8 cellular contexts compared by ENCODE assay signal in the genomic region with DNA sequence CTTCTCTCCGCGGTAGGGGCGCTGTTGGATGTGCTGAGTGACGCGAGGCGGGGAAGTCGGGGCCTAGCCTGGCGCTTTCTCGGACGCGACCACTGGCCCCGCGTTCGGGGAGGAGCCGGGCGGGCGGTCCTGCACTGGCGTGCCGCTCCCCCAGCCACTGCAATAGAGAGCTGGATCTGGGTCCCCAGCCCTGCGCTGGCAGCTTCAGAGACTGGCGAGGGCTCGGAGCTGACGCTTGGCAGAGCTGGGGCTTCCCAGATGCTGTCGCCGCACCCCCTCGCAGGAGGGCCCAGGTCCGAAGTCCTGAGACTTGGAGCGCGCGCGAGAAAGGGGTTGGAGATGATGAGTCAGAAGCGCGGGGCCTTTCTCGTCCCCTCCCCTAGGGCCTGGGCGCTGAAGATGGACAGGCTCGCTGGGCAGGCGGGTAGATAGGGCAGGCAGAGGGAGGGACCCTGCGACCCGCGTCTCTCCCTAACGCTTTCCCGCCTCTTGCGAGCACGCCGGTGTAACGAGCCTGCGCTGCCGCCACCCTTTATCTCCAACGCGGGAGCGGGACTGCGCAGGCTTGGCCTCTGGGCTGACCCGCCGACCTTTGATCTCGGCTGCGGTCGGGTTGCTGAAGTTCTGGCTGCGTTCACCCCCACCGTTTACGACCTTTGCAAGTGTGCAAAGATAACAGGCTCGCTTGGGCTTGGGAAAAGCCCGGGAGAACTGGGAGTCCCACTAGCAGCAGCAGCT. TPM values are rescaled to one million over a fixed set of nuclear protein-coding genes. Genes with fewer than 3 reads are reported as not detected.
DNase-seq lines count a peak whose midpoint lies in the region; ATAC-seq and TF ChIP-seq lines count a peak whose summit lies in the region.

No MANE protein-coding gene starts in this region.

- H3K36me3 ChIP-seq in breast epithelium (no peaks in the 10 kb centered on the region), iPS-20b (ENCODE audit: insufficient read depth, low read depth, low read length) (no peaks in the 10 kb centered on the region)

- POLR2A ChIA-PET in AG04450 (lab: Yijun Ruan, JAX): interaction anchor here (1.1 to 2.7 kb wide), 8 partner anchors 8 to 133 kb away, joined by 3 to 24 read pairs (median 8); a partner anchor contains a TSS

- peak; percentile 75 for TF ChIP-seq POLR2A in breast epithelium (IDR thresholded peaks at IDR 0.05)

- H3K27ac ChIP-seq in AG04450 (ENCODE audit: low read depth, low read length): peak overlapping the region; percentile 98
- H3K27ac ChIP-seq in VCaP: peak overlapping the region; percentile 97
- H3K27ac ChIP-seq in breast epithelium: peak overlapping the region; percentile 98 to 99
- H3K27ac ChIP-seq in iPS-20b (ENCODE audit: low read length): peak overlapping the region; percentile 89
- H3K27ac ChIP-seq in skin epidermis: peak overlapping the region; percentile 94 to 100 (median 99)

- H3K27me3 ChIP-seq in AG04450 (ENCODE audit: control insufficient read depth, insufficient read depth, low read length): peaks cover 6% of the 10 kb centered on the region
- H3K27me3 ChIP-seq in breast epithelium: no peaks in the 10 kb centered on the region
- no peaks in the 10 kb centered on the region for H3K27me3 ChIP-seq in iPS-20b (ENCODE audit: insufficient read depth, low read length)

- intact Hi-C loops in breast epithelium (cut with DNase I; ENCODE audit: low total_unique reads): no loop called here

- H3K4me1 ChIP-seq in breast epithelium (peaks cover 8 to 22% of the 10 kb centered on the region in 2 donors), iPS-20b (ENCODE audit: insufficient read depth, low read length) (peaks cover 37% of the 10 kb centered on the region)

- DNase-seq in AG04450 (ENCODE audit: low read depth, low spot score) (peak; percentile 90), NCI-H2171 treated with DMSO at 0.1 percent for 48 hours (lab: John Stamatoyannopoulos, UW) (peak; percentile 100), breast epithelium (ENCODE audit: low spot score in 2 of 2) (peak; percentile 95 to 97)

- H3K9ac ChIP-seq in iPS-20b (ENCODE audit: low read depth, low read length): peak overlapping the region; percentile 100

- TF ChIP-seq CTCF in AG04450 (IDR thresholded peaks at IDR 0.05; ENCODE audit: low read depth, low read length) (peak; percentile 84), VCaP (conservative IDR thresholded peaks at IDR 0.05) (peak; percentile 82; the same call in 1 of the 2 replicates), breast epithelium (IDR thresholded peaks at IDR 0.05) (peak; percentile 80 to 95 (median 93))

- ATAC-seq in GM18870 (IDR thresholded peaks at IDR 0.05; ENCODE audit: unreplicated experiment) (peak; percentile 86), HG03108 (IDR thresholded peaks at IDR 0.05; ENCODE audit: unreplicated experiment) (peak; percentile 91)

- H3K9me3 ChIP-seq in AG04450 (ENCODE audit: control insufficient read depth, insufficient read depth, low read length) (no peaks in the 10 kb centered on the region; the same call in 1 of the 2 replicates), breast epithelium (no peaks in the 10 kb centered on the region), iPS-20b (ENCODE audit: insufficient read depth, low read depth, low read length) (no peaks in the 10 kb centered on the region)

- H3K4me3 ChIP-seq in AG04450 (ENCODE audit: low read depth, low read length) (peak overlapping the region; percentile 75), breast epithelium (peak overlapping the region; percentile 64 to 86 (median 73)), iPS-20b (ENCODE audit: low read length) (peak overlapping the region; percentile 90), skin epidermis (peak overlapping the region; percentile 63 to 75 (median 66))

- CTCF ChIA-PET in AG04450 (lab: Charles Lee): interaction anchor here (0.6 to 9.6 kb wide), 34 partner anchors 10 to 763 kb away, joined by 3 to 310 read pairs (median 7); a partner anchor contains a TSS

RNA-seq across cellular contexts. Expression of a gene that starts 3.0 kb away (rescaled TPM):
- polyA plus RNA-seq in AG04450 (2011; rRNA removed): 0.21 TPM in 2 replicates
- polyA minus RNA-seq in AG04450 (2011; rRNA and poly(A)+ RNA removed): not detected in 2 replicates
- 1 to 10 TPM in 1 of 3 donors, under 1 TPM in 2; 0.44 to 1.3 (median 0.98) TPM for total RNA-seq in breast epithelium

RNA-seq across cellular contexts. Expression of a gene that starts 5.4 kb away (rescaled TPM):
- 3.9 and 4.8 TPM in 2 replicates for polyA plus RNA-seq in AG04450 (2011; rRNA removed)
- 2.0 and 5.7 TPM in 2 replicates for polyA minus RNA-seq in AG04450 (2011; rRNA and poly(A)+ RNA removed)
- total RNA-seq in breast epithelium: 10 to 100 TPM; 32.4 to 62.2 (median 32.8) TPM

RNA-seq across cellular contexts. Expression of a gene that starts 33.8 kb away (rescaled TPM):
- 40.7 and 52.2 TPM in 2 replicates for polyA plus RNA-seq in AG04450 (2011; rRNA removed)
- 58.3 and 66.3 TPM in 2 replicates for polyA minus RNA-seq in AG04450 (2011; rRNA and poly(A)+ RNA removed)
- 10 to 100 TPM; 33.7 to 51.4 (median 40.6) TPM for total RNA-seq in breast epithelium

RNA-seq across cellular contexts. Expression of a gene that starts 46.3 kb away (rescaled TPM):
- polyA plus RNA-seq in AG04450 (2011; rRNA removed): not detected in 2 replicates
- not detected in 2 replicates for polyA minus RNA-seq in AG04450 (2011; rRNA and poly(A)+ RNA removed)
- not detected for total RNA-seq in breast epithelium

RNA-seq across cellular contexts. Expression of a gene that starts 52.0 kb away (rescaled TPM):
- polyA plus RNA-seq in AG04450 (2011; rRNA removed): not detected in 2 replicates
- polyA minus RNA-seq in AG04450 (2011; rRNA and poly(A)+ RNA removed): not detected in 2 replicates
- total RNA-seq in breast epithelium: not detected

Comparison
In these comparisons a context has a peak if more than half of its experiments do, and no peak if none do; other contexts are left out.
1. Peak in every context shown above with its lines: DNase-seq, ATAC-seq, H3K4me3 ChIP-seq and H3K27ac ChIP-seq.